ENCODE assay signal across 12 cellular contexts in the genomic region with DNA sequence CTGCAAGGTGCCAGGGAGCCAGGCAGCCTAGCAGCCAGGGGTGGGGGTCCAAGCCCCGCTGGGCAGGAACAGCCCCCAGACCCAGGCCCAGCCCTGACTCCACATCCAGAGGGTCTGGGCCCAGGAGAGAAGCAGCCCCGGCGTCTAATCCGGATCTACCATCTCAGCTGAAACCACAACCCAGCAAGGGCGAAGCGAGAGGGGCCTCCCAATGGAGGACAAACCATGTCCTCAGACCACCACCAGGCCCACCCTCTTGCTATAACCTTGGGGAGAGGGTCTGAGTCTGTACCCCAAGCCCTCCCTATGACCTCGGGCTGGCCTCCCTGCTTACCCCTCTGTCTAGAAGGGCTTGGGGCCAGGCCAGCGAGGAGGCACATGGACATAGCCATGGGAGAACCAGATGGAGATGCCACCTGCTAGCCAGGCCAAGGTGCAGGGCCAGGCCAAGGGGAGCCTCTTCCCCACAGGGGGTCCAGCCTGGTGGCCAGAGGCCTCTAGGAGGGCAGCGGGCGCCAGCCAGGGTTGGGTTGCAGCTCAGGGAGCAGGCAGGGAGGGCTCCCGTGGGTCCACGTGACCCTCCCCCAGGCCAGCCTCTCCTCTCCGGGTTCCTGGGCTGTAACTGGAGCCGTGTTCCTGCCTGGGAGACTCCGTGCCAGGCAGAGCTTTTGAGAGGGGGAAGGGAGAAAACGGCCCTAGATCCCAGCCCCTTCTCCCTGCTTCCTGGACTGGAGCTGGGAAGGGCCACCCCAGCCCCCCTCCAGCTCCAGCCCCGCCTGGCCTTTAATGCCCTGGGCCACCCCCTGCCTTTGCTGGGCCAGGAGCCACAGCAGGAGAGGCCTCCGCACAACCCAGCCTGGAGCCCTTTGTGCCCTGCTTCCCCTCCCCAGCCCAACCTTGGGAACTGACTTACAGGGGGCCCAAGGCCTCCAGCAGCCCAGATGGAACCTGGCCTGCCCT. TPM values are rescaled to one million over a fixed set of nuclear protein-coding genes. Genes with fewer than 3 reads are reported as not detected.
A peak's percentile ranks its signal among the peaks of the same experiment; 100 is the strongest.
DNase-seq lines count a peak whose midpoint lies in the region; ATAC-seq and TF ChIP-seq lines count a peak whose summit lies in the region.
"Had no signal": no experiment of that assay in that cellular context is flagged by ENCODE, and none has a peak within 500 bp of the region (broad histone marks: within the 10 kb centered on the region; RNA-seq: fewer than 3 reads in every experiment).

No MANE protein-coding gene starts in this region.

- no peak overlapping the region for H3K4me3 ChIP-seq in prostate gland
- no peak overlapping the region for H3K4me3 ChIP-seq in effector memory CD4-positive, alpha-beta T cell (ENCODE audit: insufficient read depth, low read depth, low read length, poor library complexity, severe bottlenecking)
- no peak overlapping the region for H3K4me3 ChIP-seq in BE2C (ENCODE audit: low read depth, low read length)

- DNase-seq in GM20000 (ENCODE audit: low spot score): peak; percentile 19
- peak; percentile 74 for DNase-seq in NCI-H226
- DNase-seq in Right ventricle myocardium inferior (ENCODE audit: missing footprints): peak; percentile 54
- DNase-seq in prostate gland (ENCODE audit: low spot score): no peak
- DNase-seq in effector memory CD4-positive, alpha-beta T cell: no peak
- no peak for DNase-seq in NOMO-1 (lab: John Stamatoyannopoulos, UW; ENCODE audit: unreplicated experiment in 2 of 2)
- no peak for DNase-seq in BE2C
- DNase-seq: activated naive CD4-positive, alpha-beta T cell treated with Interleukin-2 at 50 U/mL for 16 hours; stimulated activated naive CD4-positive, alpha-beta T cell treated with Interleukin-2 at 50 U/mL for 16 hours had no signal

- H3K27me3 ChIP-seq in prostate gland (replicated peaks; ENCODE audit: insufficient read depth) (no peaks in the 10 kb centered on the region), BE2C (peaks cover 34% of the 10 kb centered on the region)
- H3K27me3 ChIP-seq in effector memory CD4-positive, alpha-beta T cell (replicated peaks; ENCODE audit: control insufficient read depth, insufficient read depth, low read length, poor library complexity, severe bottlenecking): peaks cover 16% of the 10 kb centered on the region

- H3K4me1 ChIP-seq in prostate gland (replicated peaks) (peaks cover 13% of the 10 kb centered on the region), BE2C (no peaks in the 10 kb centered on the region; the same call in 1 of the 2 replicates)
- H3K4me1 ChIP-seq in effector memory CD4-positive, alpha-beta T cell (ENCODE audit: control insufficient read depth, insufficient read depth, low read length, poor library complexity, severe bottlenecking): peaks cover 21% of the 10 kb centered on the region

- ATAC-seq in Right ventricle myocardium inferior (no peak), HG02759 (IDR thresholded peaks at IDR 0.05; ENCODE audit: unreplicated experiment) (no peak)
- ATAC-seq: naive thymus-derived CD8-positive, alpha-beta T cell had no signal

- H3K9me3 ChIP-seq in prostate gland (no peaks in the 10 kb centered on the region), BE2C (no peaks in the 10 kb centered on the region)
- H3K9me3 ChIP-seq in effector memory CD4-positive, alpha-beta T cell (ENCODE audit: control insufficient read depth, low read length): no peaks in the 10 kb centered on the region

- H3K27ac ChIP-seq in prostate gland: peak overlapping the region; percentile 62 to 70
- no peak overlapping the region for H3K27ac ChIP-seq in effector memory CD4-positive, alpha-beta T cell (ENCODE audit: insufficient read depth, low read length, poor library complexity, severe bottlenecking)
- H3K27ac ChIP-seq: SK-N-MC had no signal

- intact Hi-C loops in Right ventricle myocardium inferior (cut with DNase I) (no loop called here), prostate gland (cut with DNase I) (loop anchor here (5.0 kb wide), 3 partner anchors 58 to 463 kb away; partner anchors contain the start of gene ARF1)

- 70% methylated on average over 15 of the region's 18 CpGs for WGBS in prostate gland

- no peak for TF ChIP-seq POLR2A in prostate gland (IDR thresholded peaks at IDR 0.05)

- H3K36me3 ChIP-seq in prostate gland (no peaks in the 10 kb centered on the region), BE2C (no peaks in the 10 kb centered on the region)
- no peaks in the 10 kb centered on the region for H3K36me3 ChIP-seq in effector memory CD4-positive, alpha-beta T cell (ENCODE audit: control insufficient read depth, insufficient read depth, low read length)

- TF ChIP-seq CTCF in GM20000 (IDR thresholded peaks at IDR 0.05; ENCODE audit: extremely low read depth, missing control alignments): no peak
- no peak for TF ChIP-seq CTCF in prostate gland (IDR thresholded peaks at IDR 0.05)
- no peak for TF ChIP-seq CTCF in BE2C (IDR thresholded peaks at IDR 0.05; ENCODE audit: low read depth, low read length)

RNA-seq across cellular contexts. Expression of gene WNT9A, which starts 2.5 kb away (rescaled TPM):
- total RNA-seq in Right ventricle myocardium inferior: 0.73 TPM
- total RNA-seq in prostate gland: 1 to 10 TPM; 1.4 to 2.0 TPM
- polyA plus RNA-seq in BE2C (2012; ENCODE audit: insufficient read depth, insufficient read length, low read depth): not detected
- total RNA-seq: naive thymus-derived CD8-positive, alpha-beta T cell had no signal
- polyA plus RNA-seq: naive thymus-derived CD8-positive, alpha-beta T cell had no signal

Comparison
In these comparisons a context has a peak if more than half of its experiments do, and no peak if none do; other contexts are left out.
1. DNase-seq: peak in GM20000 (single experiment), NCI-H226 (single experiment) and Right ventricle myocardium inferior (single experiment); none in prostate gland (single experiment), effector memory CD4-positive, alpha-beta T cell (0 of 3), NOMO-1 (0 of 2) and BE2C (single experiment).